31 cellular contexts compared by ENCODE assay signal in the genomic region with DNA sequence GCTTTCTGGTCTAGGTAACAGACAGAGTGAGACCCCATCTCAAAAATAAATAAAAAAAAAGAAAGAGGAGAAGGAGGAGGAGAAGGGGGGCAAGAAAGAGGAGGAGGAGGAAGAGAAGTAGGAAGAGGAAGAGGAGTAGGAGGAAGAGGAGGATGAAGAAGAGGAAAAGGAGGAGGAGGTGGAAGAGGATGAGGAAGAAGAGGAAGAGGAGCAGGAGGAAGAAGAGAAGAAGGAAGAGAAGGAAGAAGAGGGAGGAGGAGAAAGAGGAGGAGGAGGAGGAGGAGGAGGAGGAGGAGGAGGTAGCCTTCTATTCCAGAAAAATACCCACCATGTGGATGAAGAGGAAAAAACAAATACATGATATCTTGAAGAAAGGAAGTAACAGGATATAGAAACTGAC.
DNase-seq lines count a peak whose midpoint lies in the region; TF ChIP-seq lines count a peak whose summit lies in the region.
"Had no signal": no experiment of that assay in that cellular context is flagged by ENCODE, and none has a peak within 500 bp of the region (broad histone marks: within the 10 kb centered on the region; RNA-seq: fewer than 3 reads in every experiment).

No MANE protein-coding gene starts in this region.

- H3K27me3 ChIP-seq in breast epithelium = peaks cover 0 to 14% of the 10 kb centered on the region in 2 donors
- H3K27me3 ChIP-seq: BLaER1; BLaER1 treated with 17β-estradiol and CSF1 and Interleukin-3, amounts not matched to agents 10 nM and 100 nM had no signal

- POLR2A ChIA-PET in HEK293 (lab: Yijun Ruan, JAX) = no interaction called here

- H3K9me3 ChIP-seq in HEK293 (ENCODE audit: control insufficient read depth, insufficient read depth, low read depth, low read length) (no peaks in the 10 kb centered on the region), breast epithelium (peaks cover 0 to 9% of the 10 kb centered on the region in 2 donors)
- H3K9me3 ChIP-seq: BE2C had no signal

- no peaks in the 10 kb centered on the region for H3K27me3 Mint-ChIP-seq in neural crest cell (ENCODE audit: low read depth)

- no peaks in the 10 kb centered on the region for H3K4me1 ChIP-seq in HEK293 (ENCODE audit: control insufficient read depth, insufficient read depth, low read length)
- H3K4me1 ChIP-seq in breast epithelium = no peaks in the 10 kb centered on the region
- H3K4me1 ChIP-seq: A549; BE2C; BLaER1; BLaER1 treated with 17β-estradiol and CSF1 and Interleukin-3, amounts not matched to agents 10 nM and 100 nM; Caco-2 had no signal

- H3K36me3 ChIP-seq in HEK293 (ENCODE audit: control insufficient read depth in 2 of 2, insufficient read depth in 1 of 2, low read length in 2 of 2) = no peaks in the 10 kb centered on the region
- no peaks in the 10 kb centered on the region for H3K36me3 ChIP-seq in breast epithelium
- H3K36me3 ChIP-seq: BE2C; BLaER1; BLaER1 treated with 17β-estradiol and CSF1 and Interleukin-3, amounts not matched to agents 10 nM and 100 nM had no signal

- H3K36me3 Mint-ChIP-seq in neural crest cell (ENCODE audit: low read depth) = peaks cover 12% of the 10 kb centered on the region
- H3K36me3 Mint-ChIP-seq: CD14-positive monocyte; CD4-positive, alpha-beta memory T cell; CD4-positive, CD25-positive, alpha-beta regulatory T cell; CD8-positive, alpha-beta memory T cell; CD8-positive, alpha-beta T cell had no signal

- peaks cover 29% of the 10 kb centered on the region for H3K4me1 Mint-ChIP-seq in neural crest cell
- H3K4me1 Mint-ChIP-seq: B cell; CD14-positive monocyte; CD4-positive, alpha-beta memory T cell; CD4-positive, CD25-positive, alpha-beta regulatory T cell; CD8-positive, alpha-beta memory T cell had no signal

- peak overlapping the region; percentile 44 for H3K27ac Mint-ChIP-seq in neural crest cell (ENCODE audit: unreplicated experiment)
- H3K27ac Mint-ChIP-seq: B cell; CD14-positive monocyte; CD4-positive, alpha-beta memory T cell; CD4-positive, alpha-beta T cell; CD4-positive, CD25-positive, alpha-beta regulatory T cell; CD8-positive, alpha-beta memory T cell; CD8-positive, alpha-beta T cell had no signal

- peaks cover 18% of the 10 kb centered on the region for H3K9me3 Mint-ChIP-seq in neural crest cell

- intact Hi-C loops in breast epithelium (cut with DNase I; ENCODE audit: low total_unique reads) = no loop called here

- H3K27ac ChIP-seq in HEK293 (ENCODE audit: extremely low read depth, low read depth, low read length) (no peak overlapping the region), breast epithelium (no peak overlapping the region)
- H3K27ac ChIP-seq: 22Rv1; A549; BLaER1; BLaER1 treated with 17β-estradiol and CSF1 and Interleukin-3, amounts not matched to agents 10 nM and 100 nM; C4-2B had no signal

- CTCF ChIA-PET in HEK293 (lab: Yijun Ruan, JAX) = interaction anchor here (0.5 kb wide), 1 partner anchor 165 kb away, joined by 3 read pairs; no protein-coding TSS in a partner anchor

- TF ChIP-seq CTCF in HEK293 (tag by site-specific recombination; IDR thresholded peaks at IDR 0.05) = no peak
- no peak for TF ChIP-seq CTCF in neural crest cell (conservative IDR thresholded peaks at IDR 0.05)
- no peak for TF ChIP-seq CTCF in GM20000 (IDR thresholded peaks at IDR 0.05; ENCODE audit: extremely low read depth, missing control alignments)
- no peak for TF ChIP-seq CTCF in breast epithelium (IDR thresholded peaks at IDR 0.05)

- no peak overlapping the region for H3K4me3 Mint-ChIP-seq in neural crest cell
- H3K4me3 Mint-ChIP-seq: B cell; CD14-positive monocyte; CD4-positive, alpha-beta memory T cell; CD4-positive, alpha-beta T cell; CD4-positive, CD25-positive, alpha-beta regulatory T cell; CD8-positive, alpha-beta memory T cell; CD8-positive, alpha-beta T cell had no signal

- H3K4me3 ChIP-seq in HEK293 (ENCODE audit: low read depth, low read length) (no peak overlapping the region), breast epithelium (no peak overlapping the region)
- H3K4me3 ChIP-seq: A549; BLaER1; BLaER1 treated with 17β-estradiol and CSF1 and Interleukin-3, amounts not matched to agents 10 nM and 100 nM had no signal

- no peak for DNase-seq in neural crest cell (ENCODE audit: low read depth, low spot score)
- DNase-seq in GM20000 (ENCODE audit: low spot score) = no peak
- DNase-seq in breast epithelium (ENCODE audit: low spot score in 2 of 2) = no peak
- DNase-seq: 8988T; ACHN; AML-193; BE2C; C1 segment of cervical spinal cord; Caco-2; Calu3; CD4-positive, alpha-beta memory T cell; CD4-positive, alpha-beta T cell; CD4-positive, CD25-positive, alpha-beta regulatory T cell; CD8-positive, alpha-beta memory T cell; CD8-positive, alpha-beta T cell; COR-L47; DMS 273 treated with DMSO at 0.1 percent for 48 hours; DMS153; DMS53; DMS79; DMS79 treated with DMSO at 0.1 percent for 48 hours; DND-41; EL had no signal

- no peak for TF ChIP-seq POLR2A in breast epithelium (IDR thresholded peaks at IDR 0.05)

TF ChIP-seq in HEK293, 187 proteins besides CTCF, POLR2A, EP300 and RAD21:
- TF ChIP-seq ZSCAN23 (tag by site-specific recombination; IDR thresholded peaks at IDR 0.05) = no peak
- no peak for TF ChIP-seq ZNF184 (tag by site-specific recombination; IDR thresholded peaks at IDR 0.05)
- TF ChIP-seq ZNF138 (tag by site-specific recombination; IDR thresholded peaks at IDR 0.05; ENCODE audit: borderline replicate concordance) = no peak
- TF ChIP-seq, protein P1, sequence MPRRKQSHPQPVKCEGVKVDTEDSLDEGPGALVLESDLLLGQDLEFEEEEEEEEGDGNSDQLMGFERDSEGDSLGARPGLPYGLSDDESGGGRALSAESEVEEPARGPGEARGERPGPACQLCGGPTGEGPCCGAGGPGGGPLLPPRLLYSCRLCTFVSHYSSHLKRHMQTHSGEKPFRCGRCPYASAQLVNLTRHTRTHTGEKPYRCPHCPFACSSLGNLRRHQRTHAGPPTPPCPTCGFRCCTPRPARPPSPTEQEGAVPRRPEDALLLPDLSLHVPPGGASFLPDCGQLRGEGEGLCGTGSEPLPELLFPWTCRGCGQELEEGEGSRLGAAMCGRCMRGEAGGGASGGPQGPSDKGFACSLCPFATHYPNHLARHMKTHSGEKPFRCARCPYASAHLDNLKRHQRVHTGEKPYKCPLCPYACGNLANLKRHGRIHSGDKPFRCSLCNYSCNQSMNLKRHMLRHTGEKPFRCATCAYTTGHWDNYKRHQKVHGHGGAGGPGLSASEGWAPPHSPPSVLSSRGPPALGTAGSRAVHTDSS (tag by site-specific recombination; IDR thresholded peaks at IDR 0.05) = peak; percentile 95
- no peak for TF ChIP-seq ZBTB20 (tag by site-specific recombination; IDR thresholded peaks at IDR 0.05)
- peak; percentile 61; the same call in 1 of the 2 replicates for TF ChIP-seq EGR2 (tag by site-specific recombination; IDR thresholded peaks at IDR 0.05; ENCODE audit: low read depth)
